Comparison of ENCODE assay signal across 25 cellular contexts in genomic region chr17:57568340-57568739, GRCh38.
"Had no signal": no experiment of that assay in that cellular context is flagged by ENCODE, and none has a peak within 500 bp of the region (broad histone marks: within the 10 kb centered on the region; RNA-seq: fewer than 3 reads in every experiment).

No MANE protein-coding gene starts in this region.

- H3K27ac Mint-ChIP-seq: stimulated activated memory B cell treated with anti-CD40 and anti-IgM and Interleukin-4, amounts not matched to agents 10 μg/mL and 1 μg/mL and 100 μg/mL, for 72 hours; stimulated activated naive CD8-positive, alpha-beta T cell treated with anti-CD3 and anti-CD28 coated beads, Interleukin-15, Interleukin-2, amounts not matched to agents 100 ng/mL and 50 ng/mL, for 24 hours had no signal

- ATAC-seq: gastrocnemius medialis; heart right ventricle; left lobe of liver; mucosa of descending colon; naive thymus-derived CD8-positive, alpha-beta T cell; pancreas; right lobe of liver; stimulated activated memory B cell treated with anti-CD40 and anti-IgM and Interleukin-4, amounts not matched to agents 10 μg/mL and 1 μg/mL and 100 μg/mL, for 72 hours had no signal

- H3K27ac ChIP-seq: coronary artery, epithelial cell of prostate, esophagus muscularis mucosa, pancreas, prostate gland, right lobe of liver, tibial artery, upper lobe of left lung, uterus had no signal

- H3K4me1 Mint-ChIP-seq: stimulated activated memory B cell treated with anti-CD40 and anti-IgM and Interleukin-4, amounts not matched to agents 10 μg/mL and 1 μg/mL and 100 μg/mL, for 72 hours had no signal

- H3K27me3 ChIP-seq: esophagus muscularis mucosa, gastrocnemius medialis, heart right ventricle, pancreas, right lobe of liver, tibial artery, upper lobe of left lung, uterus had no signal

- H3K9me3 Mint-ChIP-seq: naive thymus-derived CD8-positive, alpha-beta T cell; neural crest cell; stimulated activated memory B cell treated with anti-CD40 and anti-IgM and Interleukin-4, amounts not matched to agents 10 μg/mL and 1 μg/mL and 100 μg/mL, for 72 hours; stimulated activated naive CD8-positive, alpha-beta T cell treated with anti-CD3 and anti-CD28 coated beads, Interleukin-15, Interleukin-2, amounts not matched to agents 100 ng/mL and 50 ng/mL, for 24 hours had no signal

- H3K36me3 ChIP-seq: esophagus muscularis mucosa, gastrocnemius medialis, pancreas, prostate gland, right lobe of liver, tibial artery, upper lobe of left lung, uterus had no signal

- H3K27me3 Mint-ChIP-seq: naive thymus-derived CD8-positive, alpha-beta T cell; stimulated activated memory B cell treated with anti-CD40 and anti-IgM and Interleukin-4, amounts not matched to agents 10 μg/mL and 1 μg/mL and 100 μg/mL, for 72 hours; stimulated activated naive CD8-positive, alpha-beta T cell treated with anti-CD3 and anti-CD28 coated beads, Interleukin-15, Interleukin-2, amounts not matched to agents 100 ng/mL and 50 ng/mL, for 24 hours had no signal

- DNase-seq: effector CD8-positive, alpha-beta T cell; gastrocnemius medialis; heart right ventricle; hypothalamus; islet precursor cell; mammary epithelial cell; mucosa of descending colon; nucleus accumbens; pancreas; retina; right lobe of liver; stimulated activated CD4-positive, alpha-beta T cell treated with anti-CD3 and anti-CD28 coated beads, Interleukin-4, amount 100 ng/mL, for 1 hour; stimulated activated CD8-positive, alpha-beta memory T cell treated with anti-CD3 and anti-CD28 coated beads, Interleukin-4, amount 100 ng/mL, for 48 hours; tibial artery; upper lobe of left lung; uterus had no signal

- H3K4me3 Mint-ChIP-seq: naive thymus-derived CD8-positive, alpha-beta T cell; neural crest cell; stimulated activated memory B cell treated with anti-CD40 and anti-IgM and Interleukin-4, amounts not matched to agents 10 μg/mL and 1 μg/mL and 100 μg/mL, for 72 hours; stimulated activated naive CD8-positive, alpha-beta T cell treated with anti-CD3 and anti-CD28 coated beads, Interleukin-15, Interleukin-2, amounts not matched to agents 100 ng/mL and 50 ng/mL, for 24 hours had no signal

- H3K4me1 ChIP-seq: pancreas, prostate gland, right lobe of liver, upper lobe of left lung, uterus had no signal

- H3K4me3 ChIP-seq: coronary artery, esophagus muscularis mucosa, gastrocnemius medialis, heart right ventricle, mucosa of descending colon, pancreas, prostate gland, right lobe of liver, tibial artery, upper lobe of left lung, uterus had no signal

- H3K9me3 ChIP-seq: esophagus muscularis mucosa, gastrocnemius medialis, heart right ventricle, mucosa of descending colon, pancreas, prostate gland, right lobe of liver, tibial artery, upper lobe of left lung, uterus had no signal
